8 cellular contexts compared by ENCODE assay signal in genomic region chrX:72238721-72239475, GRCh38. TPM values are rescaled to one million over a fixed set of nuclear protein-coding genes. Genes with fewer than 3 reads are reported as not detected.
DNase-seq lines count a peak whose midpoint lies in the region; ATAC-seq and TF ChIP-seq lines count a peak whose summit lies in the region.

TSS of gene ERCC6L (minus strand) at chrX:72239027. CDS start at chrX:72238911, 116 bp downstream.

- H3K79me2 ChIP-seq in OCI-LY3 (ENCODE audit: low read length), result peaks cover 16% of the 10 kb centered on the region

- intact Hi-C loops in Caco-2 (cut with micrococcal nuclease; ENCODE audit: unreplicated experiment), result loop anchor here (1.0 kb wide), 1 partner anchor 58 kb away; the partner anchor contains the start of gene PIN4

- H3K4me1 ChIP-seq in Caco-2, result no peaks in the 10 kb centered on the region
- H3K4me1 ChIP-seq in OCI-LY3 (ENCODE audit: low read length), result peaks cover 6% of the 10 kb centered on the region; the same call in 1 of the 2 replicates

- peak; percentile 95 for ATAC-seq in GM21360 (IDR thresholded peaks at IDR 0.05; ENCODE audit: unreplicated experiment)

- peaks cover 12% of the 10 kb centered on the region for H3K36me3 Mint-ChIP-seq in Caco-2 (ENCODE audit: insufficient read depth, unreplicated experiment)

- no peaks in the 10 kb centered on the region for H3K9me3 Mint-ChIP-seq in Caco-2 (ENCODE audit: unreplicated experiment)

- H3K4me2 ChIP-seq in OCI-LY3 (ENCODE audit: low read length), result peak within 1 kb of the TSS; percentile 92

- no peaks in the 10 kb centered on the region for H3K4me1 Mint-ChIP-seq in Caco-2 (ENCODE audit: low read depth, unreplicated experiment)

- H3K27me3 ChIP-seq in Caco-2 (replicated peaks; ENCODE audit: control insufficient read depth, insufficient read depth, low read length), result no peaks in the 10 kb centered on the region; the same call in 1 of the 2 replicates
- H3K27me3 ChIP-seq in OCI-LY3 (ENCODE audit: low read depth, low read length), result no peaks in the 10 kb centered on the region

- POLR2A ChIA-PET in Caco-2 (lab: Charles Lee), result interaction anchor here (0.5 to 1.3 kb wide), 10 partner anchors 9 to 873 kb away, joined by 3 to 14 read pairs (median 3); partner anchors contain the start of genes PIN4, RPS4X and RTL5

- BruUV-seq in Caco-2 (replicated peaks; lab: Mats Ljungman, UMichigan), result no TSS peak

- CTCF ChIA-PET in Caco-2 (lab: Charles Lee), result interaction anchor here (1.0 kb wide), 2 partner anchors 38 to 221 kb away, joined by 4 read pairs; partner anchors contain the start of gene RPS4X

- peak within 1 kb of the TSS; percentile 50; the same call in 1 of the 2 replicates for H3K27ac ChIP-seq in OCI-LY3 (ENCODE audit: low read length)

- peak within 1 kb of the TSS; percentile 96 for H2AFZ ChIP-seq in OCI-LY3 (ENCODE audit: low read depth, low read length)

- peak within 1 kb of the TSS; percentile 50 for H3K27ac Mint-ChIP-seq in Caco-2 (ENCODE audit: unreplicated experiment)

- H4K20me1 ChIP-seq in OCI-LY3 (ENCODE audit: insufficient read depth, low read length), result no peaks in the 10 kb centered on the region

- no peaks in the 10 kb centered on the region for H3K36me3 ChIP-seq in Caco-2 (ENCODE audit: control insufficient read depth, insufficient read depth, low read length)
- H3K36me3 ChIP-seq in OCI-LY3 (replicated peaks; ENCODE audit: low read depth, low read length), result no peaks in the 10 kb centered on the region

- no peaks in the 10 kb centered on the region for H3K27me3 Mint-ChIP-seq in Caco-2 (ENCODE audit: insufficient read depth, unreplicated experiment)

- peak within 1 kb of the TSS; percentile 62 for H3K4me3 ChIP-seq in Caco-2 (ENCODE audit: low read depth, low read length)
- peak within 1 kb of the TSS; percentile 99 for H3K4me3 ChIP-seq in OCI-LY3 (ENCODE audit: low read length)

- H3K9me3 ChIP-seq in Caco-2 (no peaks in the 10 kb centered on the region), OCI-LY3 (ENCODE audit: insufficient read depth, low read length) (no peaks in the 10 kb centered on the region)

- TF ChIP-seq CTCF in Caco-2 (IDR thresholded peaks at IDR 0.05; ENCODE audit: insufficient read depth in 1 of 2, low read depth in 1 of 2, low read length in 1 of 2, severe bottlenecking in 1 of 2, unreplicated experiment in 1 of 2) (no peak), OCI-LY3 (IDR thresholded peaks at IDR 0.05; ENCODE audit: low read depth, low read length) (no peak)

- H3K4me3 Mint-ChIP-seq in Caco-2 (ENCODE audit: unreplicated experiment), result peak within 1 kb of the TSS; percentile 89

- DNase-seq in Caco-2 (peak; percentile 90), HT-29 (ENCODE audit: low spot score) (peak; percentile 89), epidermal melanocyte (ENCODE audit: insufficient read length, low spot score) (peak; percentile 69), middle frontal gyrus (ENCODE audit: extremely low spot score, low spot score) (peak; percentile 31)
- DNase-seq in activated CD8-positive, alpha-beta memory T cell treated with anti-CD3 and anti-CD28 coated beads, Interleukin-2, amount 50 U/mL, for 48 hours, result peak; percentile 90
- DNase-seq in stimulated activated CD8-positive, alpha-beta memory T cell treated with anti-CD3 and anti-CD28 coated beads, Interleukin-2, amount 100 ng/mL, for 48 hours (ENCODE audit: low read depth in 2 of 2), result peak; percentile 79

- H3K9ac ChIP-seq in OCI-LY3 (ENCODE audit: low read length), result peak within 1 kb of the TSS; percentile 87

RNA-seq across cellular contexts. Expression of gene ERCC6L, which starts in this region (rescaled TPM):
- total RNA-seq in Caco-2 (2022), result 9.7 and 10.2 TPM in 2 replicates
- total RNA-seq in HT-29 (2014; rRNA removed; shearing (Covaris generic)), result 3.8 and 5.5 TPM in 2 replicates

Comparison
In these comparisons a context has a peak if more than half of its experiments do, and no peak if none do; other contexts are left out.
1. Peak in every context shown above with its lines: DNase-seq, ATAC-seq, H3K4me3 ChIP-seq and H3K27ac ChIP-seq.
2. DNase-seq: peak in every context shown above with its lines; median percentile 90 in Caco-2; 90 in activated CD8-positive, alpha-beta memory T cell treated with anti-CD3 and anti-CD28 coated beads, Interleukin-2, amount 50 U/mL, for 48 hours; 89 in HT-29; 79 in stimulated activated CD8-positive, alpha-beta memory T cell treated with anti-CD3 and anti-CD28 coated beads, Interleukin-2, amount 100 ng/mL, for 48 hours; 69 in epidermal melanocyte; 31 in middle frontal gyrus.